10 cellular contexts compared by ENCODE assay signal in the genomic region with DNA sequence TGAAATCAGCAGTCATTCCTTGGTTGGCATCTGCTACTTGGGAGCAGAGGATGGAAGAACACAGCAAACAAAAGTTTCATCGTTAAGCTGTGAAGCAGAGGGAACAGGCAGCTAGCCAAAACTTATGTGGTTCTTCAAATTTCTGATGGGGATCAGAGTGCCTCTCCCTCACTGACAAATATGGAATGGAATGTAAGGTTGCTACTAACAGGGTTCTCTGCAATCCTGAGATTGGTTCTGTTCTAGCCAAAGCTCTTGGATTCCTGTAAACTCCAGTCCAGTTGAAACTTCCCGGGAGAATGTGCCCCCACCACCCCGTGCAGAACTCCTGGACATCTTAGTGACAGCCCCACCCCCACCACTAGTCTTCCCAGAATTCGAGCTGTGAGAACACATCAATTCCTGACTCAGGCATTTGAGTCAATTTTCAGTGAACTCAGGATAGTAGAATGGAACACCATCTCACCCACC. TPM values are rescaled to one million over a fixed set of nuclear protein-coding genes. Genes with fewer than 3 reads are reported as not detected.
A peak's percentile ranks its signal among the peaks of the same experiment; 100 is the strongest.
DNase-seq lines count a peak whose midpoint lies in the region; ATAC-seq, FAIRE-seq and TF ChIP-seq lines count a peak whose summit lies in the region.
"Had no signal": no experiment of that assay in that cellular context is flagged by ENCODE, and none has a peak within 500 bp of the region (broad histone marks: within the 10 kb centered on the region; RNA-seq: fewer than 3 reads in every experiment).

No MANE protein-coding gene starts in this region.

- peak overlapping the region in 1 of 2 donors; percentile 74 for H3K27ac ChIP-seq in lung (ENCODE audit: low read depth in 1 of 2, low read length in 1 of 2)
- H3K27ac ChIP-seq in transverse colon: peak overlapping the region; percentile 70 to 82 (median 77)

- TF ChIP-seq POLR2A in transverse colon (IDR thresholded peaks at IDR 0.05): no peak

- no peak overlapping the region for H3K4me3 ChIP-seq in lung
- H3K4me3 ChIP-seq in transverse colon: no peak overlapping the region

- H3K4me1 ChIP-seq in lung (ENCODE audit: control insufficient read depth in 2 of 2, insufficient read depth in 2 of 2, low read length in 2 of 2): peaks cover 4 to 8% of the 10 kb centered on the region in 2 donors
- peaks cover 0 to 20% (median 4%) of the 10 kb centered on the region in 4 donors for H3K4me1 ChIP-seq in transverse colon

- H3K36me3 ChIP-seq in lung (ENCODE audit: control insufficient read depth in 2 of 2, insufficient read depth in 2 of 2, low read length in 2 of 2) (no peaks in the 10 kb centered on the region), transverse colon (no peaks in the 10 kb centered on the region)

- intact Hi-C loops in transverse colon (cut with DNase I; ENCODE audit: low total_unique reads): no loop called here

- in situ Hi-C loops in transverse colon (cut with MboI; ENCODE audit: low pct_ligation_motif_present in 1 of 4, low pct_unique_long_range_greater_than_20kb in 1 of 4, low sequenced_read_pairs in 3 of 4): no loop called here

- 36 to 73% methylated on average over 4 of the region's 4 CpGs for WGBS in lung, 2 donors
- WGBS in transverse colon (ENCODE audit: low coverage in 1 of 2), 2 donors: 57% methylated on average over 4 of the region's 4 CpGs; no CpG with 5 or more reads in 1 of the 2 donors

- TF ChIP-seq CTCF in lung (IDR thresholded peaks at IDR 0.05; ENCODE audit: control extremely low read depth, extremely low read depth) (no peak), transverse colon (IDR thresholded peaks at IDR 0.05) (no peak)

- peak; percentile 84 for FAIRE-seq in HTR-8/SVneo (lab: Jason Lieb, UNC)
- FAIRE-seq: islet of Langerhans had no signal

- H3K27me3 ChIP-seq in lung (ENCODE audit: control insufficient read depth, insufficient read depth) (no peaks in the 10 kb centered on the region), transverse colon (no peaks in the 10 kb centered on the region)

- DNase-seq in HTR-8/SVneo (ENCODE audit: insufficient read length, low spot score) (peak; percentile 67), dedifferentiated amniotic fluid mesenchymal stem cell (ENCODE audit: extremely low spot score) (peak; percentile 98), lung (ENCODE audit: low spot score) (peak; percentile 72), transverse colon (peak; percentile 54), Ammon's horn (ENCODE audit: low spot score) (no peak), NCI-H1436 treated with DMSO at 0.1 percent for 48 hours (lab: John Stamatoyannopoulos, UW) (no peak), NCI-H82 treated with DMSO at 0.1 percent for 48 hours (lab: John Stamatoyannopoulos, UW; ENCODE audit: unreplicated experiment) (no peak)
- DNase-seq in activated CD4-positive, CD25-positive, alpha-beta regulatory T cell (lab: John Stamatoyannopoulos, UW): no peak
- DNase-seq: stimulated activated naive CD8-positive, alpha-beta T cell treated with anti-CD3 and anti-CD28 coated beads, Interleukin-15, Interleukin-2, amounts not matched to agents 100 U/mL and 50 U/mL, for 24 hours had no signal

- no peaks in the 10 kb centered on the region for H3K9me3 ChIP-seq in lung (ENCODE audit: control insufficient read depth in 2 of 2, insufficient read depth in 1 of 2, low read length in 1 of 2)
- no peaks in the 10 kb centered on the region for H3K9me3 ChIP-seq in transverse colon

- ATAC-seq in lung (ENCODE audit: insufficient read depth, low FRiP score): peak; percentile 88
- ATAC-seq: stimulated activated naive CD8-positive, alpha-beta T cell treated with anti-CD3 and anti-CD28 coated beads, Interleukin-15, Interleukin-2, amounts not matched to agents 100 U/mL and 50 U/mL, for 24 hours had no signal

- peak; percentile 54 for TF ChIP-seq EP300 in transverse colon (IDR thresholded peaks at IDR 0.05; ENCODE audit: low read depth)

RNA-seq across cellular contexts. Expression of a gene that starts 55.9 kb away (rescaled TPM):
- total RNA-seq in lung (10 to 100 TPM; 33.6 to 58.1 TPM), transverse colon (10 to 100 TPM; 20.3 to 43.8 (median 24.5) TPM)
- 10 to 100 TPM; 14.4 to 19.7 TPM for polyA plus RNA-seq in lung

Comparison
In these comparisons a context has a peak if more than half of its experiments do, and no peak if none do; other contexts are left out.
1. DNase-seq: peak in HTR-8/SVneo (single experiment), dedifferentiated amniotic fluid mesenchymal stem cell (single experiment), lung (single experiment) and transverse colon (single experiment); none in Ammon's horn (single experiment), activated CD4-positive, CD25-positive, alpha-beta regulatory T cell (0 of 4), NCI-H1436 treated with DMSO at 0.1 percent for 48 hours (single experiment) and NCI-H82 treated with DMSO at 0.1 percent for 48 hours (single experiment).